Comparison of ENCODE assay signal across 13 cellular contexts in the genomic region with DNA sequence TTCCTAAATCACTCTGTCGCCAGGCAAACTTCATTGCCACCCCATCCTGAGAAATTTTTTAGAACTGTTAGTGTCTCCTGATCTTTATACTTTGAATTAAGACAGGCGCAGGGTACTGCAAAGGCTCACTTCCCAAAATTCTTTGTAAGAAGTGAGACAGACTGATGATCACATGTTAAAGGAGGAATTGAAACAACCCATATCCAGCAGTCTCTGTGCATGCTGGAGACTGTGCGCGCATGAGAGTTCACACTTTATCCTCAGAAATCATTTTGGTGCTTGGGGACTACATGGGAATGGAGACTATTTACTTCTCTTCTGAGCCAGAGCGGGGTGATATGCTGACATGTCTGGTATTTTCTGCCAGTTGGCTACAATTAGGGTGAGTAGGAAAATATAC.
"Had no signal": no experiment of that assay in that cellular context is flagged by ENCODE, and none has a peak within 500 bp of the region (broad histone marks: within the 10 kb centered on the region; RNA-seq: fewer than 3 reads in every experiment).

No MANE protein-coding gene starts in this region.

- H3K4me1 ChIP-seq: neural progenitor cell, suprapubic skin, upper lobe of left lung had no signal

- ATAC-seq: activated CD4-positive, CD25-positive, alpha-beta regulatory T cell treated with anti-CD3 and anti-CD28 coated beads, Interleukin-2, amount 50 U/mL, for 24 hours; stimulated activated memory B cell treated with anti-CD40 and anti-IgM and Interleukin-4, amounts not matched to agents 10 μg/mL and 1 μg/mL and 100 μg/mL, for 72 hours had no signal

- H3K27me3 ChIP-seq: neural progenitor cell, ovary, suprapubic skin, upper lobe of left lung had no signal

- H3K4me3 ChIP-seq: neural progenitor cell, ovary, smooth muscle cell, suprapubic skin, upper lobe of left lung had no signal

- DNase-seq: activated CD4-positive, alpha-beta T cell treated with anti-CD3 and anti-CD28 coated beads, Interleukin-2, amount 50 U/mL, for 4 hours; activated effector memory CD4-positive, alpha-beta T cell treated with anti-CD3 and anti-CD28 coated beads, Interleukin-2, amount 50 U/mL, for 16 hours; activated T-cell treated with anti-CD3 and anti-CD28 coated beads, Interleukin-2, amount 50 U/mL, for 24 hours; dermis blood vessel endothelial cell; glutamatergic neuron; ovary; retina; upper lobe of left lung had no signal

- H3K9me3 ChIP-seq: ovary, suprapubic skin, upper lobe of left lung had no signal

- H3K36me3 ChIP-seq: neural progenitor cell, ovary, suprapubic skin, upper lobe of left lung had no signal

- H3K27ac ChIP-seq: neural progenitor cell, ovary, suprapubic skin, upper lobe of left lung had no signal
